Comparison of ENCODE assay signal across 18 cellular contexts in the genomic region with DNA sequence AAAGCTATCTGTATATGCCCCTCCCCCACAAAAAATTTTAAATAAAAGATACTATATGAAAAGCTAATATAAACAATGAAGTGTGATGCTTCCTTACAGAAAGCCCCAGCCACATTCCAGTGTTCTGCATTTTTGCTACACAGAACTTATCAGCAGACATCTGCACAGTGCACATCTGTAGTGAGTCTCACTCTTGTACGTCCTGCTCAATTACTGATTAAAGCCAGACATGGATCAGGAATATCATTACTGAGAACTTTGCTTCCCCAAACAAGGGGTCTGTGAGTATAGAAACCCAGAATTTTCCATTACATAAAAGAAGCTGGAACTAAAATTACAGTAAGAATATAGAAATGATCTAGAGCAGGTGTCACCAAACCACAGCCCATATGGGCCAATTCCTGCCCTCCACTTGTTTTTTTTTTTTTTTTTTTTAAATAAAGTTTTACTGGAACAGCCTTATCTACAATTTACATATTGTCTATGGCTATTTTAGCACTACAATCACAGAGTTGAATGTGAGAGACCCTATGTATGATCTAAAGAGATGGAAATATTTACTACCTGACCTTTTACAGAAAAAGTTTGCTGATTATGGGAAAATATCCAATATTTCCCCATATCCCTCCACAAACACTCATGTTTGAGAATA. TPM values are rescaled to one million over a fixed set of nuclear protein-coding genes. Genes with fewer than 3 reads are reported as not detected.
A peak's percentile ranks its signal among the peaks of the same experiment; 100 is the strongest.
DNase-seq lines count a peak whose midpoint lies in the region; ATAC-seq and TF ChIP-seq lines count a peak whose summit lies in the region.
"Had no signal": no experiment of that assay in that cellular context is flagged by ENCODE, and none has a peak within 500 bp of the region (broad histone marks: within the 10 kb centered on the region; RNA-seq: fewer than 3 reads in every experiment).

No MANE protein-coding gene starts in this region.

- peaks cover 45% of the 10 kb centered on the region for H3K36me3 ChIP-seq in smooth muscle cell (ENCODE audit: low read depth)

- H3K4me1 Mint-ChIP-seq in chondrocyte (ENCODE audit: low read depth) = peaks cover 65% of the 10 kb centered on the region
- H3K4me1 Mint-ChIP-seq in activated naive CD8-positive, alpha-beta T cell treated with anti-CD3 and anti-CD28 coated beads for 36 hours = peaks cover 7% of the 10 kb centered on the region
- H3K4me1 Mint-ChIP-seq: CD14-positive monocyte, GM23338 had no signal

- H3K9me3 Mint-ChIP-seq in chondrocyte (ENCODE audit: low read depth) = no peaks in the 10 kb centered on the region
- no peaks in the 10 kb centered on the region for H3K9me3 Mint-ChIP-seq in activated naive CD8-positive, alpha-beta T cell treated with anti-CD3 and anti-CD28 coated beads for 36 hours
- H3K9me3 Mint-ChIP-seq: CD14-positive monocyte; CD8-positive, alpha-beta T cell; GM23338 had no signal

- H3K9me3 ChIP-seq in smooth muscle cell (replicated peaks; ENCODE audit: low read depth) = no peaks in the 10 kb centered on the region

- H2AFZ ChIP-seq in smooth muscle cell (ENCODE audit: low read depth) = no peak overlapping the region
- H2AFZ ChIP-seq: GM23338 had no signal

- peak overlapping the region; percentile 19 for H3K27ac Mint-ChIP-seq in chondrocyte (ENCODE audit: unreplicated experiment)
- no peak overlapping the region for H3K27ac Mint-ChIP-seq in activated naive CD8-positive, alpha-beta T cell treated with anti-CD3 and anti-CD28 coated beads for 36 hours
- H3K27ac Mint-ChIP-seq: CD14-positive monocyte; CD8-positive, alpha-beta T cell; GM23338 had no signal

- H3F3A ChIP-seq in smooth muscle cell (ENCODE audit: low read depth) = peaks cover 18% of the 10 kb centered on the region

- no peak overlapping the region for H3K4me3 Mint-ChIP-seq in chondrocyte (ENCODE audit: unreplicated experiment)
- H3K4me3 Mint-ChIP-seq in activated naive CD8-positive, alpha-beta T cell treated with anti-CD3 and anti-CD28 coated beads for 36 hours = no peak overlapping the region
- H3K4me3 Mint-ChIP-seq: CD14-positive monocyte; CD8-positive, alpha-beta T cell; GM23338 had no signal

- ATAC-seq in GM19324 (IDR thresholded peaks at IDR 0.05; ENCODE audit: low FRiP score, unreplicated experiment) (no peak), HG02870 (IDR thresholded peaks at IDR 0.05; ENCODE audit: unreplicated experiment) (no peak)
- ATAC-seq: CD8-positive, alpha-beta T cell; GM23338 had no signal

- H3K27me3 ChIP-seq in smooth muscle cell (ENCODE audit: low read depth) = no peaks in the 10 kb centered on the region

- peaks cover 8% of the 10 kb centered on the region for H3K4me1 ChIP-seq in smooth muscle cell (ENCODE audit: low read depth)

- TF ChIP-seq CTCF in chondrocyte (IDR thresholded peaks at IDR 0.05) (no peak), smooth muscle cell (IDR thresholded peaks at IDR 0.05; ENCODE audit: borderline replicate concordance, insufficient read depth, poor library complexity, severe bottlenecking) (no peak)

- peaks cover 42% of the 10 kb centered on the region for H4K20me1 ChIP-seq in smooth muscle cell (ENCODE audit: low read depth)

- H3K27me3 Mint-ChIP-seq in chondrocyte (ENCODE audit: low read depth) = no peaks in the 10 kb centered on the region
- no peaks in the 10 kb centered on the region for H3K27me3 Mint-ChIP-seq in activated naive CD8-positive, alpha-beta T cell treated with anti-CD3 and anti-CD28 coated beads for 36 hours

- WGBS in smooth muscle cell (ENCODE audit: low lambda C conversion rate) = 44% methylated on average over 1 of the region's 1 CpG

- peak overlapping the region; percentile 15 for H3K27ac ChIP-seq in smooth muscle cell (ENCODE audit: low read depth)
- H3K27ac ChIP-seq: 22Rv1, HL-60 had no signal

- H3K79me2 ChIP-seq in smooth muscle cell (ENCODE audit: low read depth) = peaks cover 2% of the 10 kb centered on the region

- no peak overlapping the region for H3K4me2 ChIP-seq in smooth muscle cell
- H3K4me2 ChIP-seq: GM23338 had no signal

- DNase-seq in DMS 273 (lab: John Stamatoyannopoulos, UW; ENCODE audit: unreplicated experiment) (peak; percentile 2), DMS 273 treated with DMSO at 0.1 percent for 48 hours (lab: John Stamatoyannopoulos, UW) (no peak), SK-N-DZ (ENCODE audit: low spot score) (peak; percentile 83), chondrocyte (ENCODE audit: low spot score) (no peak), smooth muscle cell (lab: John Stamatoyannopoulos, UW; ENCODE audit: unreplicated experiment) (no peak)
- DNase-seq in activated naive CD8-positive, alpha-beta T cell treated with anti-CD3 and anti-CD28 coated beads for 36 hours = no peak
- DNase-seq: CD8-positive, alpha-beta T cell; COR-L47; DMS53; GF-D8; H7; KG1 had no signal

- peaks cover 39% of the 10 kb centered on the region for H3K36me3 Mint-ChIP-seq in chondrocyte (ENCODE audit: low read depth)
- H3K36me3 Mint-ChIP-seq in activated naive CD8-positive, alpha-beta T cell treated with anti-CD3 and anti-CD28 coated beads for 36 hours = peaks cover 23% of the 10 kb centered on the region

- H3K4me3 ChIP-seq in smooth muscle cell = no peak overlapping the region
- H3K4me3 ChIP-seq: GM23338 had no signal

- H3K9ac ChIP-seq in smooth muscle cell (ENCODE audit: low read depth) = no peak overlapping the region

RNA-seq across cellular contexts. Expression of a gene that starts 45.7 kb away (rescaled TPM):
- polyA plus RNA-seq in SK-N-DZ (2014; cell fraction: cytosol; rRNA removed) = 43.0 and 51.4 TPM in 2 replicates
- 122 and 216 TPM in 2 replicates for polyA plus RNA-seq in SK-N-DZ (2014; cell fraction: nucleus; rRNA removed)
- 60.6 to 61.8 TPM (median 60.9 TPM) in 3 replicates for total RNA-seq in chondrocyte
- total RNA-seq in smooth muscle cell = 50.9 and 69.6 TPM in 2 replicates
- 18.4 and 22.1 TPM in 2 replicates for polyA plus RNA-seq in smooth muscle cell
- total RNA-seq in activated naive CD8-positive, alpha-beta T cell treated with anti-CD3 and anti-CD28 coated beads for 36 hours = 10 to 100 TPM; 59.1 to 71.8 TPM

Comparison
In these comparisons a context has a peak if more than half of its experiments do, and no peak if none do; other contexts are left out.
1. DNase-seq: peak in DMS 273 (single experiment) and SK-N-DZ (single experiment); none in DMS 273 treated with DMSO at 0.1 percent for 48 hours (single experiment), chondrocyte (single experiment), smooth muscle cell (single experiment) and activated naive CD8-positive, alpha-beta T cell treated with anti-CD3 and anti-CD28 coated beads for 36 hours (single experiment).